35 cellular contexts compared by ENCODE assay signal in the genomic region with DNA sequence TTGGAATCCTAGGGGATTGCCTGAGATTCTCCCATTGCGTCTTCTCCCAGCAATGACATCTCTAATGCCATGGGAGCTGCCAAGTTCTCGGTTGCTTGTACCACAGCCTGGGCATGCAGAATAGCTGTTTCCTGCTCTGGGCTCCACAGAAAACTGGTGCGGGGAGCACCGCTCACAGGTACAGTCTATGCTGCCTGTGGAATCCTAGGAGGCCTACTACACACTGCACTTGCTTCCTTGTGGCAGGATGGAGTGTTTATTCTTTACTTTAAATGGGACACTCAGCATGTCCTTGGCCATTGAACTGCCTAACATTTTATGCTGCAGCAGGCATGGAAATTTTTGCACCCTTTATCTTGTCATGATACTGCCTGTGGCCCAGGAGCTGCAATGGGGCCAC.
"Had no signal": no experiment of that assay in that cellular context is flagged by ENCODE, and none has a peak within 500 bp of the region (broad histone marks: within the 10 kb centered on the region; RNA-seq: fewer than 3 reads in every experiment).

No MANE protein-coding gene starts in this region.

- H3K9me3 ChIP-seq: MG63 had no signal

- H3K36me3 ChIP-seq: MG63 had no signal

- H3K27ac ChIP-seq: KMS-11 had no signal

- H3K27me3 ChIP-seq: MG63 had no signal

- DNase-seq: Karpas-422, Kasumi-1, KG1, MG63, MM.1S, MV-4-11, NCI-H1048, NCI-H1092, NCI-H1092 treated with DMSO at 0.1 percent for 48 hours, NCI-H1105, NCI-H1105 treated with DMSO at 0.1 percent for 48 hours, NCI-H1417, NCI-H1436, NCI-H1436 treated with DMSO at 0.1 percent for 48 hours, NCI-H146, NCI-H1694, NCI-H1694 treated with DMSO at 0.1 percent for 48 hours, NCI-H187, NCI-H187 treated with DMSO at 0.1 percent for 48 hours, NCI-H1930, NCI-H2029, NCI-H2029 treated with DMSO at 0.1 percent for 48 hours, NCI-H2081, NCI-H2081 treated with DMSO at 0.1 percent for 48 hours, NCI-H2107, NCI-H2171, NCI-H2171 treated with DMSO at 0.1 percent for 48 hours, NCI-H2227 treated with DMSO at 0.1 percent for 48 hours, NCI-H226, NCI-H345, NCI-H446, NCI-H446 treated with DMSO at 0.1 percent for 48 hours, NCI-H510A, NCI-H510A treated with DMSO at 0.1 percent for 48 hours had no signal

- H3K4me3 ChIP-seq: MG63 had no signal
